Comparison of ENCODE assay signal across 31 cellular contexts in genomic region chr4:7552466-7552865, GRCh38.
"Had no signal": no experiment of that assay in that cellular context is flagged by ENCODE, and none has a peak within 500 bp of the region (broad histone marks: within the 10 kb centered on the region; RNA-seq: fewer than 3 reads in every experiment).

No MANE protein-coding gene starts in this region.

- H3K27ac Mint-ChIP-seq: activated B cell treated with CpG ODN at 0.5 μM for 24 hours; activated CD4-positive, alpha-beta memory T cell treated with anti-CD3 and anti-CD28 coated beads for 36 hours; activated CD4-positive, alpha-beta T cell treated with anti-CD3 and anti-CD28 coated beads, Interleukin-2, amount 10 ng/mL, durations not matched to agents 24 days and 14 days; activated CD8-positive, alpha-beta T cell treated with anti-CD3 and anti-CD28 coated beads for 36 hours; activated naive CD4-positive, alpha-beta T cell treated with anti-CD3 and anti-CD28 coated beads for 36 hours; activated naive CD4-positive, alpha-beta T cell treated with anti-CD3 and anti-CD28 coated beads, Interleukin-2, amount 50 U/mL, for 72 hours; activated naive CD8-positive, alpha-beta T cell treated with anti-CD3 and anti-CD28 coated beads for 36 hours; activated T-cell treated with anti-CD3 and anti-CD28 coated beads, Interleukin-2, amount 50 U/mL, for 72 hours; activated T-helper 1 cell treated with anti-CD3 and anti-CD28 coated beads, Interleukin-12 subunit alpha, Interleukin-12 subunit beta, Interleukin-2, Interleukin-4 antibody, amounts not matched to agents 30 ng/mL and 10 ng/mL and 1 ng/mL, durations not matched to agents 14 hours and 24 hours and 36 hours; activated T-helper 17 cell treated with anti-CD3 and anti-CD28 coated beads, Interleukin-2, amount 50 U/mL, for 72 hours; T-helper 1 cell treated with Interleukin-12 subunit alpha and Interleukin-12 subunit beta and Interleukin-4 antibody, amounts not matched to agents 30 μg/mL and 1 μg/mL, for 36 hours; T-helper 2 cell treated with Interferon-gamma antibody and Interleukin-4, amounts not matched to agents 5 μg/mL and 100 μg/mL, for 36 hours had no signal

- H3K4me3 Mint-ChIP-seq: activated B cell treated with CpG ODN at 0.5 μM for 24 hours; activated CD4-positive, alpha-beta memory T cell treated with anti-CD3 and anti-CD28 coated beads for 36 hours; activated CD4-positive, alpha-beta T cell treated with anti-CD3 and anti-CD28 coated beads, Interleukin-2, amount 10 ng/mL, durations not matched to agents 24 days and 14 days; activated CD8-positive, alpha-beta T cell treated with anti-CD3 and anti-CD28 coated beads for 36 hours; activated naive CD4-positive, alpha-beta T cell treated with anti-CD3 and anti-CD28 coated beads for 36 hours; activated naive CD8-positive, alpha-beta T cell treated with anti-CD3 and anti-CD28 coated beads for 36 hours; activated T-cell treated with anti-CD3 and anti-CD28 coated beads, Interleukin-2, amount 50 U/mL, for 4 hours; activated T-cell treated with anti-CD3 and anti-CD28 coated beads, Interleukin-2, amount 50 U/mL, for 72 hours; activated T-helper 1 cell treated with anti-CD3 and anti-CD28 coated beads, Interleukin-12 subunit alpha, Interleukin-12 subunit beta, Interleukin-2, Interleukin-4 antibody, amounts not matched to agents 30 ng/mL and 10 ng/mL and 1 ng/mL, durations not matched to agents 14 hours and 24 hours and 36 hours; activated T-helper 17 cell treated with anti-CD3 and anti-CD28 coated beads, Interleukin-2, amount 50 U/mL, for 72 hours; T-helper 1 cell treated with Interleukin-12 subunit alpha and Interleukin-12 subunit beta and Interleukin-4 antibody, amounts not matched to agents 30 μg/mL and 1 μg/mL, for 36 hours; T-helper 2 cell treated with Interferon-gamma antibody and Interleukin-4, amounts not matched to agents 5 μg/mL and 100 μg/mL, for 36 hours had no signal

- H3K4me1 Mint-ChIP-seq: activated B cell treated with CpG ODN at 0.5 μM for 24 hours; activated CD4-positive, alpha-beta T cell treated with anti-CD3 and anti-CD28 coated beads, Interleukin-2, amount 10 ng/mL, durations not matched to agents 24 days and 14 days; activated naive CD8-positive, alpha-beta T cell treated with anti-CD3 and anti-CD28 coated beads for 36 hours; activated T-helper 17 cell treated with anti-CD3 and anti-CD28 coated beads, Interleukin-2, amount 50 U/mL, for 72 hours had no signal

- DNase-seq: activated B cell treated with CpG ODN at 0.5 μM for 24 hours; activated CD4-positive, alpha-beta memory T cell treated with anti-CD3 and anti-CD28 coated beads for 36 hours; activated CD4-positive, alpha-beta T cell treated with anti-CD3 and anti-CD28 coated beads for 4 hours; activated CD4-positive, alpha-beta T cell treated with anti-CD3 and anti-CD28 coated beads, Interleukin-2, amount 10 ng/mL, durations not matched to agents 24 days and 14 days; activated CD4-positive, alpha-beta T cell treated with anti-CD3 and anti-CD28 coated beads, Interleukin-2, amount 50 U/mL, for 1 hour; activated CD4-positive, alpha-beta T cell treated with anti-CD3 and anti-CD28 coated beads, Interleukin-2, amount 50 U/mL, for 4 hours; activated CD4-positive, CD25-positive, alpha-beta regulatory T cell treated with anti-CD3 and anti-CD28 coated beads, Interleukin-2, amount 50 U/mL, for 72 hours; activated CD8-positive, alpha-beta memory T cell treated with anti-CD3 and anti-CD28 coated beads, Interleukin-2, amount 50 U/mL, for 4 hours; activated CD8-positive, alpha-beta T cell treated with anti-CD3 and anti-CD28 coated beads for 36 hours; activated effector memory CD4-positive, alpha-beta T cell treated with anti-CD3 and anti-CD28 coated beads, Interleukin-2, amount 50 U/mL, for 16 hours; activated gamma-delta T cell treated with Interleukin-2 at 50 U/mL for 16 hours; activated naive CD4-positive, alpha-beta T cell; activated naive CD4-positive, alpha-beta T cell treated with anti-CD3 and anti-CD28 coated beads for 36 hours; activated naive CD4-positive, alpha-beta T cell treated with anti-CD3 and anti-CD28 coated beads, Interleukin-2, amount 50 U/mL, for 16 hours; activated naive CD8-positive, alpha-beta T cell treated with anti-CD3 and anti-CD28 coated beads for 36 hours; activated T-cell treated with anti-CD3 and anti-CD28 coated beads for 4 hours; activated T-cell treated with anti-CD3 and anti-CD28 coated beads, Interleukin-2, amount 50 U/mL, for 1 hour; activated T-cell treated with anti-CD3 and anti-CD28 coated beads, Interleukin-2, amount 50 U/mL, for 4 hours; activated T-cell treated with anti-CD3 and anti-CD28 coated beads, Interleukin-2, amount 50 U/mL, for 72 hours; adrenal gland; amniotic stem cell; body of pancreas; brain microvascular endothelial cell; central memory CD4-positive, alpha-beta T cell; T-helper 2 cell; T-helper 9 cell had no signal

- ATAC-seq: activated CD8-positive, alpha-beta T cell treated with anti-CD3 and anti-CD28 coated beads for 36 hours; activated naive CD4-positive, alpha-beta T cell treated with anti-CD3 and anti-CD28 coated beads, Interleukin-2, amount 50 U/mL, for 72 hours; activated T-cell treated with anti-CD3 and anti-CD28 coated beads, Interleukin-2, amount 50 U/mL, for 4 hours; activated T-cell treated with anti-CD3 and anti-CD28 coated beads, Interleukin-2, amount 50 U/mL, for 72 hours; activated T-helper 17 cell treated with anti-CD3 and anti-CD28 coated beads, Interleukin-2, amount 50 U/mL, for 72 hours; body of pancreas had no signal

- H3K27me3 Mint-ChIP-seq: activated B cell treated with CpG ODN at 0.5 μM for 24 hours; activated CD4-positive, alpha-beta T cell treated with anti-CD3 and anti-CD28 coated beads, Interleukin-2, amount 10 ng/mL, durations not matched to agents 24 days and 14 days; activated naive CD8-positive, alpha-beta T cell treated with anti-CD3 and anti-CD28 coated beads for 36 hours had no signal
